ENCODE assay signal across 17 cellular contexts in genomic region chr14:103347091-103347815, GRCh38. TPM values are rescaled to one million over a fixed set of nuclear protein-coding genes. Genes with fewer than 3 reads are reported as not detected.
DNase-seq lines count a peak whose midpoint lies in the region; ATAC-seq and TF ChIP-seq lines count a peak whose summit lies in the region.
"Had no signal": no experiment of that assay in that cellular context is flagged by ENCODE, and none has a peak within 500 bp of the region (broad histone marks: within the 10 kb centered on the region; RNA-seq: fewer than 3 reads in every experiment).

No MANE protein-coding gene starts in this region.

- H3K27ac ChIP-seq in adrenal gland, result peak overlapping the region in 2 of 5 donors; percentile 3 to 7
- H3K27ac ChIP-seq: BLaER1, coronary artery had no signal

- peaks cover 0 to 20% of the 10 kb centered on the region in 2 donors for H3K4me1 ChIP-seq in adrenal gland (replicated peaks in 1 of 2)
- H3K4me1 ChIP-seq in Caco-2, result peaks cover 7% of the 10 kb centered on the region; the same call in 1 of the 2 replicates
- H3K4me1 ChIP-seq: BLaER1 had no signal

- H3K4me1 Mint-ChIP-seq in activated CD8-positive, alpha-beta T cell treated with anti-CD3 and anti-CD28 coated beads, Interleukin-2, amount 10 ng/mL, durations not matched to agents 7 days and 5 days (ENCODE audit: low read depth), result no peaks in the 10 kb centered on the region
- peaks cover under 1% of the 10 kb centered on the region for H3K4me1 Mint-ChIP-seq in activated CD8-positive, alpha-beta T cell treated with anti-CD3 and anti-CD28 coated beads for 36 hours (ENCODE audit: low read depth)
- H3K4me1 Mint-ChIP-seq in type B pancreatic cell (ENCODE audit: unreplicated experiment) (peaks cover 13% of the 10 kb centered on the region), Caco-2 (ENCODE audit: low read depth, unreplicated experiment) (no peaks in the 10 kb centered on the region)

- peaks cover 0 to 24% of the 10 kb centered on the region in 2 donors for H3K36me3 ChIP-seq in adrenal gland (replicated peaks in 1 of 2)
- H3K36me3 ChIP-seq in Caco-2 (ENCODE audit: control insufficient read depth, insufficient read depth, low read length), result peaks cover under 1% of the 10 kb centered on the region

- DNase-seq in activated CD8-positive, alpha-beta T cell treated with anti-CD3 and anti-CD28 coated beads, Interleukin-2, amount 10 ng/mL, durations not matched to agents 7 days and 5 days, result no peak
- no peak for DNase-seq in activated CD8-positive, alpha-beta T cell treated with anti-CD3 and anti-CD28 coated beads for 36 hours
- DNase-seq in adrenal gland (peak in 4 of 7 donors; percentile 22 to 66 (median 54)), left lobe of liver (ENCODE audit: low spot score) (no peak), type B pancreatic cell (ENCODE audit: extremely low spot score, unreplicated experiment) (no peak), Caco-2 (no peak)
- DNase-seq in activated CD4-positive, alpha-beta T cell treated with anti-CD3 and anti-CD28 coated beads, Interleukin-2, amount 50 U/mL, for 48 hours, result no peak
- DNase-seq: glutamatergic neuron, midbrain, NCI-H1048, NCI-H1930, NCI-H446, T-helper 9 cell had no signal

- 32 to 42% (median 39%) methylated on average over 12 of the region's 12 CpGs for WGBS in adrenal gland, 4 donors

- CTCF ChIA-PET in activated CD8-positive, alpha-beta T cell treated with anti-CD3 and anti-CD28 coated beads, Interleukin-2, amount 10 ng/mL, durations not matched to agents 7 days and 5 days (lab: Charles Lee), result no interaction called here
- CTCF ChIA-PET in activated CD8-positive, alpha-beta T cell treated with anti-CD3 and anti-CD28 coated beads for 36 hours (lab: Charles Lee), result interaction anchor here (1.9 kb wide), 1 partner anchor 43 kb away, joined by 4 read pairs; no protein-coding TSS in a partner anchor
- CTCF ChIA-PET in Caco-2 (lab: Charles Lee), result no interaction called here

- TF ChIP-seq POLR2A in adrenal gland (IDR thresholded peaks at IDR 0.05), result no peak

- H3K27me3 ChIP-seq in adrenal gland (no peaks in the 10 kb centered on the region), Caco-2 (replicated peaks; ENCODE audit: control insufficient read depth, insufficient read depth, low read length) (no peaks in the 10 kb centered on the region)
- H3K27me3 ChIP-seq: BLaER1 had no signal

- H3K27me3 Mint-ChIP-seq in activated CD8-positive, alpha-beta T cell treated with anti-CD3 and anti-CD28 coated beads, Interleukin-2, amount 10 ng/mL, durations not matched to agents 7 days and 5 days (ENCODE audit: low read depth), result peaks cover 5% of the 10 kb centered on the region
- H3K27me3 Mint-ChIP-seq in activated CD8-positive, alpha-beta T cell treated with anti-CD3 and anti-CD28 coated beads for 36 hours, result no peaks in the 10 kb centered on the region
- H3K27me3 Mint-ChIP-seq in type B pancreatic cell (no peaks in the 10 kb centered on the region), Caco-2 (ENCODE audit: insufficient read depth, unreplicated experiment) (no peaks in the 10 kb centered on the region)

- no peak overlapping the region for H3K4me3 Mint-ChIP-seq in activated CD8-positive, alpha-beta T cell treated with anti-CD3 and anti-CD28 coated beads, Interleukin-2, amount 10 ng/mL, durations not matched to agents 7 days and 5 days
- H3K4me3 Mint-ChIP-seq in activated CD8-positive, alpha-beta T cell treated with anti-CD3 and anti-CD28 coated beads for 36 hours, result no peak overlapping the region
- H3K4me3 Mint-ChIP-seq in type B pancreatic cell (peak overlapping the region; percentile 20), Caco-2 (ENCODE audit: unreplicated experiment) (no peak overlapping the region)

- intact Hi-C loops in activated CD8-positive, alpha-beta T cell treated with anti-CD3 and anti-CD28 coated beads for 36 hours (cut with micrococcal nuclease), result no loop called here
- intact Hi-C loops in adrenal gland (cut with DNase I), result loop anchor here in 1 of 2 donors (5.0 to 10.0 kb wide), 2 partner anchors 40 to 118 kb away; partner anchors contain the start of gene MARK3
- intact Hi-C loops in Caco-2 (cut with micrococcal nuclease; ENCODE audit: unreplicated experiment), result no loop called here

- H3K4me3 ChIP-seq in adrenal gland (no peak overlapping the region), Caco-2 (ENCODE audit: low read depth, low read length) (no peak overlapping the region)
- H3K4me3 ChIP-seq: BLaER1, coronary artery had no signal

- H3K9me3 ChIP-seq in adrenal gland (replicated peaks in 1 of 3) (no peaks in the 10 kb centered on the region), Caco-2 (no peaks in the 10 kb centered on the region)
- H3K9me3 ChIP-seq: BLaER1 had no signal

- no TSS peak for BruUV-seq in Caco-2 (replicated peaks; lab: Mats Ljungman, UMichigan)

- no peak overlapping the region for H3K27ac Mint-ChIP-seq in activated CD8-positive, alpha-beta T cell treated with anti-CD3 and anti-CD28 coated beads, Interleukin-2, amount 10 ng/mL, durations not matched to agents 7 days and 5 days
- no peak overlapping the region for H3K27ac Mint-ChIP-seq in activated CD8-positive, alpha-beta T cell treated with anti-CD3 and anti-CD28 coated beads for 36 hours
- no peak overlapping the region for H3K27ac Mint-ChIP-seq in type B pancreatic cell
- no peak overlapping the region for H3K27ac Mint-ChIP-seq in Caco-2 (ENCODE audit: unreplicated experiment)

- no peak for TF ChIP-seq CTCF in activated CD8-positive, alpha-beta T cell treated with anti-CD3 and anti-CD28 coated beads for 36 hours (IDR thresholded peaks at IDR 0.05)
- no peak for TF ChIP-seq CTCF in adrenal gland (IDR thresholded peaks at IDR 0.05)
- no peak for TF ChIP-seq CTCF in type B pancreatic cell (conservative IDR thresholded peaks at IDR 0.05)
- TF ChIP-seq CTCF in Caco-2 (IDR thresholded peaks at IDR 0.05; ENCODE audit: insufficient read depth in 1 of 2, low read depth in 1 of 2, low read length in 1 of 2, severe bottlenecking in 1 of 2, unreplicated experiment in 1 of 2), result no peak

- POLR2A ChIA-PET in activated CD8-positive, alpha-beta T cell treated with anti-CD3 and anti-CD28 coated beads, Interleukin-2, amount 10 ng/mL, durations not matched to agents 7 days and 5 days (lab: Charles Lee), result interaction anchor here (1.0 to 1.8 kb wide), 2 partner anchors 13 to 35 kb away, joined by 3 to 5 read pairs; partner anchors contain the start of gene EIF5
- POLR2A ChIA-PET in activated CD8-positive, alpha-beta T cell treated with anti-CD3 and anti-CD28 coated beads for 36 hours (lab: Charles Lee), result interaction anchor here (1.1 to 7.5 kb wide), 2 partner anchors 13 to 52 kb away, joined by 5 to 95 read pairs; partner anchors contain the start of gene EIF5
- POLR2A ChIA-PET in Caco-2 (lab: Charles Lee), result interaction anchor here (1.9 kb wide), 1 partner anchor 13 kb away, joined by 7 read pairs; the partner anchor contains the start of gene EIF5

- ATAC-seq in activated CD8-positive, alpha-beta T cell treated with anti-CD3 and anti-CD28 coated beads, Interleukin-2, amount 10 ng/mL, durations not matched to agents 7 days and 5 days, result peak; percentile 18
- no peak for ATAC-seq in activated CD8-positive, alpha-beta T cell treated with anti-CD3 and anti-CD28 coated beads for 36 hours
- ATAC-seq in left lobe of liver (peak; percentile 33), GM18907 (IDR thresholded peaks at IDR 0.05; ENCODE audit: unreplicated experiment) (no peak)

- H3K9me3 Mint-ChIP-seq in activated CD8-positive, alpha-beta T cell treated with anti-CD3 and anti-CD28 coated beads, Interleukin-2, amount 10 ng/mL, durations not matched to agents 7 days and 5 days (ENCODE audit: insufficient read depth), result no peaks in the 10 kb centered on the region
- no peaks in the 10 kb centered on the region for H3K9me3 Mint-ChIP-seq in activated CD8-positive, alpha-beta T cell treated with anti-CD3 and anti-CD28 coated beads for 36 hours
- H3K9me3 Mint-ChIP-seq in type B pancreatic cell, result no peaks in the 10 kb centered on the region
- H3K9me3 Mint-ChIP-seq in Caco-2 (ENCODE audit: unreplicated experiment), result no peaks in the 10 kb centered on the region
- H3K9me3 Mint-ChIP-seq: activated naive CD4-positive, alpha-beta T cell treated with anti-CD3 and anti-CD28 coated beads, Interleukin-2, amount 50 U/mL, for 72 hours had no signal

- peaks cover 27% of the 10 kb centered on the region for H3K36me3 Mint-ChIP-seq in activated CD8-positive, alpha-beta T cell treated with anti-CD3 and anti-CD28 coated beads, Interleukin-2, amount 10 ng/mL, durations not matched to agents 7 days and 5 days (ENCODE audit: low read depth)
- peaks cover 22% of the 10 kb centered on the region for H3K36me3 Mint-ChIP-seq in activated CD8-positive, alpha-beta T cell treated with anti-CD3 and anti-CD28 coated beads for 36 hours (ENCODE audit: low read depth)
- peaks cover 21% of the 10 kb centered on the region for H3K36me3 Mint-ChIP-seq in type B pancreatic cell
- peaks cover 54% of the 10 kb centered on the region for H3K36me3 Mint-ChIP-seq in Caco-2 (ENCODE audit: insufficient read depth, unreplicated experiment)

RNA-seq across cellular contexts. Expression of gene EIF5, which starts 13.2 kb away (rescaled TPM):
- total RNA-seq in activated CD8-positive, alpha-beta T cell treated with anti-CD3 and anti-CD28 coated beads, Interleukin-2, amount 10 ng/mL, durations not matched to agents 7 days and 5 days, result 100 to 1,000 TPM; 240 to 241 TPM
- 100 to 1,000 TPM; 202 to 207 TPM for total RNA-seq in activated CD8-positive, alpha-beta T cell treated with anti-CD3 and anti-CD28 coated beads for 36 hours
- total RNA-seq in adrenal gland (100 to 1,000 TPM; 165 to 555 (median 260) TPM), left lobe of liver (192 TPM), type B pancreatic cell (ENCODE audit: low replicate concordance) (327 and 340 TPM in 2 replicates), Caco-2 (2022) (350 and 392 TPM in 2 replicates)
- 100 to 1,000 TPM in 1 of 3 donors, 10 to 100 TPM in 2; 35.7 to 316 (median 49.1) TPM for polyA plus RNA-seq in adrenal gland

RNA-seq across cellular contexts. Expression of gene MARK3, which starts 38.0 kb away (rescaled TPM):
- 10 to 100 TPM; 76.8 to 86.7 TPM for total RNA-seq in activated CD8-positive, alpha-beta T cell treated with anti-CD3 and anti-CD28 coated beads, Interleukin-2, amount 10 ng/mL, durations not matched to agents 7 days and 5 days
- 10 to 100 TPM; 68.4 to 69.2 TPM for total RNA-seq in activated CD8-positive, alpha-beta T cell treated with anti-CD3 and anti-CD28 coated beads for 36 hours
- total RNA-seq in adrenal gland, result 100 to 1,000 TPM in 3 of 8 donors, 10 to 100 TPM in 5; 73.1 to 144 (median 94.6) TPM
- 100 to 1,000 TPM in 2 of 3 donors, 10 to 100 TPM in 1; 89.5 to 233 (median 172) TPM for polyA plus RNA-seq in adrenal gland
- 26.5 TPM for total RNA-seq in left lobe of liver
- 79.1 and 91.4 TPM in 2 replicates for total RNA-seq in type B pancreatic cell (ENCODE audit: low replicate concordance)
- total RNA-seq in Caco-2 (2022), result 71.6 and 78.0 TPM in 2 replicates

Comparison
In these comparisons a context has a peak if more than half of its experiments do, and no peak if none do; other contexts are left out.
1. ATAC-seq: peak in activated CD8-positive, alpha-beta T cell treated with anti-CD3 and anti-CD28 coated beads, Interleukin-2, amount 10 ng/mL, durations not matched to agents 7 days and 5 days (single experiment) and left lobe of liver (single experiment); none in activated CD8-positive, alpha-beta T cell treated with anti-CD3 and anti-CD28 coated beads for 36 hours (single experiment) and GM18907 (single experiment).
2. DNase-seq: peak in adrenal gland (4 of 7); none in activated CD8-positive, alpha-beta T cell treated with anti-CD3 and anti-CD28 coated beads, Interleukin-2, amount 10 ng/mL, durations not matched to agents 7 days and 5 days (single experiment), activated CD8-positive, alpha-beta T cell treated with anti-CD3 and anti-CD28 coated beads for 36 hours (single experiment), left lobe of liver (single experiment), type B pancreatic cell (single experiment), activated CD4-positive, alpha-beta T cell treated with anti-CD3 and anti-CD28 coated beads, Interleukin-2, amount 50 U/mL, for 48 hours (0 of 2) and Caco-2 (0 of 2).